11 cellular contexts compared by ENCODE assay signal in the genomic region with DNA sequence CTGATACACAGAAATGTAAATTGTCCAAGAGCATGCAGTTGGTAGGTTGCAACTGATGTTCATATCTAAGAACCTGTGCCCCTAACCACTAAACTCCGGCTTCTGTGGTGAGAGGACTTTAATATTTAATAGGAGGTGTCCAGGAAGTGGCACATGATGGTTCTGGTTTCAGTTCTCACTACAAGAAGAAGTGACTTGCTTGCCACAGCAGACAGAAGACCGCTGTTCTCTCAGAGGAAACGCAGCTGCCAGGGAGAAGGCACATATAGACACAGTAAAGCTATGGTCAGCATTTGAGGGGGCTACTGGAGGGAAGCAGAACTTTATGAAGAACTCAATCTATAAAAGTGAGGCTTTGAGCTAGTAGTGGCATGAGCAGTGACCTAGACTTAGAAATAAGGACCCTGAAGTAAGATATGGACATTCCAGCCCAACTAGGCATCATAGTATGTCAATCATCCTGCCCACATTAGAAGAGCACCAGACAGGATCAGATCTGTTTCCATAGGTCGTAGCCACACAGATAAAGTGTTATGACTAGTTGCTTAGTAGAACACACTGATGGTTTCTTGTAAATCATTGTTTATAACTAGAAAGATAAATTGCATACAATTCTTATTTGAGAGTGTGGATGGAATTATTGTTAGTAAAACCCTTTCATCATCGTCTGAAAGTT. TPM values are rescaled to one million over a fixed set of nuclear protein-coding genes. Genes with fewer than 3 reads are reported as not detected.
DNase-seq lines count a peak whose midpoint lies in the region; ATAC-seq and TF ChIP-seq lines count a peak whose summit lies in the region.
"Had no signal": no experiment of that assay in that cellular context is flagged by ENCODE, and none has a peak within 500 bp of the region (broad histone marks: within the 10 kb centered on the region; RNA-seq: fewer than 3 reads in every experiment).

No MANE protein-coding gene starts in this region.

- H3K4me3 Mint-ChIP-seq in activated CD4-positive, alpha-beta T cell treated with anti-CD3 and anti-CD28 coated beads, Interleukin-2, amount 10 ng/mL, durations not matched to agents 24 days and 14 days, result no peak overlapping the region
- H3K4me3 Mint-ChIP-seq: activated CD4-positive, alpha-beta T cell treated with anti-CD3 and anti-CD28 coated beads, Interleukin-2, amount 10 ng/mL, durations not matched to agents 7 days and 5 days had no signal

- WGBS in smooth muscle cell (ENCODE audit: low lambda C conversion rate), result 72% methylated on average over 5 of the region's 5 CpGs

- CTCF ChIA-PET in RWPE1 (lab: Yijun Ruan, JAX), result no interaction called here

- no peaks in the 10 kb centered on the region for H3K9me3 Mint-ChIP-seq in activated CD4-positive, alpha-beta T cell treated with anti-CD3 and anti-CD28 coated beads, Interleukin-2, amount 10 ng/mL, durations not matched to agents 24 days and 14 days
- H3K9me3 Mint-ChIP-seq: activated CD4-positive, alpha-beta T cell treated with anti-CD3 and anti-CD28 coated beads, Interleukin-2, amount 10 ng/mL, durations not matched to agents 7 days and 5 days had no signal

- TF ChIP-seq CTCF in OCI-LY3 (IDR thresholded peaks at IDR 0.05; ENCODE audit: low read depth, low read length) (no peak), smooth muscle cell (IDR thresholded peaks at IDR 0.05; ENCODE audit: borderline replicate concordance, insufficient read depth, poor library complexity, severe bottlenecking) (no peak), RWPE1 (conservative IDR thresholded peaks at IDR 0.05; ENCODE audit: low read depth) (no peak)

- intact Hi-C loops in activated CD4-positive, alpha-beta T cell treated with anti-CD3 and anti-CD28 coated beads, Interleukin-2, amount 10 ng/mL, durations not matched to agents 24 days and 14 days (cut with micrococcal nuclease), result no loop called here

- H3K4me3 ChIP-seq in OCI-LY3 (ENCODE audit: low read length) (peak overlapping the region; percentile 23), smooth muscle cell (no peak overlapping the region)
- H3K4me3 ChIP-seq: cardiac muscle cell, tibial nerve had no signal

- H3K36me3 Mint-ChIP-seq in activated CD4-positive, alpha-beta T cell treated with anti-CD3 and anti-CD28 coated beads, Interleukin-2, amount 10 ng/mL, durations not matched to agents 24 days and 14 days (ENCODE audit: low read depth), result no peaks in the 10 kb centered on the region

- POLR2A ChIA-PET in RWPE1 (lab: Yijun Ruan, JAX; ENCODE audit: low non-redundant PET), result no interaction called here

- H3K4me1 Mint-ChIP-seq in activated CD4-positive, alpha-beta T cell treated with anti-CD3 and anti-CD28 coated beads, Interleukin-2, amount 10 ng/mL, durations not matched to agents 24 days and 14 days, result no peaks in the 10 kb centered on the region
- H3K4me1 Mint-ChIP-seq: activated CD4-positive, alpha-beta T cell treated with anti-CD3 and anti-CD28 coated beads, Interleukin-2, amount 10 ng/mL, durations not matched to agents 7 days and 5 days had no signal

- H4K20me1 ChIP-seq in OCI-LY3 (ENCODE audit: insufficient read depth, low read length) (no peaks in the 10 kb centered on the region), smooth muscle cell (ENCODE audit: low read depth) (no peaks in the 10 kb centered on the region)

- H2AFZ ChIP-seq in OCI-LY3 (ENCODE audit: low read depth, low read length) (0 out of 2 replicates have a peak overlapping the region, but pooled peaks have one; percentile 33), smooth muscle cell (ENCODE audit: low read depth) (peak overlapping the region; percentile 21)

- H3K9ac ChIP-seq in OCI-LY3 (ENCODE audit: low read length) (peak overlapping the region; percentile 43; the same call in 1 of the 2 replicates), smooth muscle cell (ENCODE audit: low read depth) (no peak overlapping the region)

- ATAC-seq in GM19395 (IDR thresholded peaks at IDR 0.05; ENCODE audit: unreplicated experiment) (peak; percentile 97), HG03039 (IDR thresholded peaks at IDR 0.05; ENCODE audit: unreplicated experiment) (peak; percentile 49)

- no peaks in the 10 kb centered on the region for H3K79me2 ChIP-seq in OCI-LY3 (ENCODE audit: low read length)
- H3K79me2 ChIP-seq in smooth muscle cell (ENCODE audit: low read depth), result no peaks in the 10 kb centered on the region

- H3K27me3 ChIP-seq in OCI-LY3 (ENCODE audit: low read depth, low read length) (no peaks in the 10 kb centered on the region), smooth muscle cell (ENCODE audit: low read depth) (no peaks in the 10 kb centered on the region)
- H3K27me3 ChIP-seq: cardiac muscle cell, tibial nerve had no signal

- peaks cover 48% of the 10 kb centered on the region for H3K4me1 ChIP-seq in OCI-LY3 (ENCODE audit: low read length)
- H3K4me1 ChIP-seq in smooth muscle cell (ENCODE audit: low read depth), result no peaks in the 10 kb centered on the region
- H3K4me1 ChIP-seq: tibial nerve had no signal

- H3K27ac Mint-ChIP-seq in activated CD4-positive, alpha-beta T cell treated with anti-CD3 and anti-CD28 coated beads, Interleukin-2, amount 10 ng/mL, durations not matched to agents 24 days and 14 days, result no peak overlapping the region
- H3K27ac Mint-ChIP-seq: activated CD4-positive, alpha-beta T cell treated with anti-CD3 and anti-CD28 coated beads, Interleukin-2, amount 10 ng/mL, durations not matched to agents 7 days and 5 days had no signal

- H3K4me2 ChIP-seq in OCI-LY3 (ENCODE audit: low read length) (peak overlapping the region; percentile 69), smooth muscle cell (peak overlapping the region; percentile 12)

- peaks cover 22% of the 10 kb centered on the region for H3K27me3 Mint-ChIP-seq in activated CD4-positive, alpha-beta T cell treated with anti-CD3 and anti-CD28 coated beads, Interleukin-2, amount 10 ng/mL, durations not matched to agents 24 days and 14 days

- no peaks in the 10 kb centered on the region for H3K9me3 ChIP-seq in OCI-LY3 (ENCODE audit: insufficient read depth, low read length)
- no peaks in the 10 kb centered on the region for H3K9me3 ChIP-seq in smooth muscle cell (replicated peaks; ENCODE audit: low read depth)
- H3K9me3 ChIP-seq: tibial nerve had no signal

- peak overlapping the region; percentile 83 for H3K27ac ChIP-seq in OCI-LY3 (ENCODE audit: low read length)
- H3K27ac ChIP-seq in smooth muscle cell (ENCODE audit: low read depth), result no peak overlapping the region
- no peak overlapping the region for H3K27ac ChIP-seq in RWPE1
- H3K27ac ChIP-seq: cardiac muscle cell, tibial nerve had no signal

- DNase-seq in smooth muscle cell (lab: John Stamatoyannopoulos, UW; ENCODE audit: unreplicated experiment), result no peak
- no peak for DNase-seq in RWPE1 (ENCODE audit: low spot score)
- no peak for DNase-seq in activated CD4-positive, alpha-beta T cell treated with anti-CD3 and anti-CD28 coated beads, Interleukin-2, amount 10 ng/mL, durations not matched to agents 24 days and 14 days
- DNase-seq in COLO668 (lab: John Stamatoyannopoulos, UW; ENCODE audit: unreplicated experiment), result no peak
- DNase-seq: activated CD4-positive, alpha-beta T cell treated with anti-CD3 and anti-CD28 coated beads, Interleukin-2, amount 10 ng/mL, durations not matched to agents 7 days and 5 days; NCI-H1417 had no signal

- H3F3A ChIP-seq in smooth muscle cell (ENCODE audit: low read depth), result no peaks in the 10 kb centered on the region

- H3K36me3 ChIP-seq in OCI-LY3 (replicated peaks; ENCODE audit: low read depth, low read length) (no peaks in the 10 kb centered on the region), smooth muscle cell (ENCODE audit: low read depth) (no peaks in the 10 kb centered on the region)
- H3K36me3 ChIP-seq: cardiac muscle cell, tibial nerve had no signal

RNA-seq across cellular contexts. Expression of gene DAB2, which starts 36.4 kb away (rescaled TPM):
- 95.0 and 105 TPM in 2 replicates for total RNA-seq in smooth muscle cell
- 81.4 and 87.2 TPM in 2 replicates for polyA plus RNA-seq in smooth muscle cell
- not detected in 2 replicates for total RNA-seq in activated CD4-positive, alpha-beta T cell treated with anti-CD3 and anti-CD28 coated beads, Interleukin-2, amount 10 ng/mL, durations not matched to agents 24 days and 14 days
- total RNA-seq: activated CD4-positive, alpha-beta T cell treated with anti-CD3 and anti-CD28 coated beads, Interleukin-2, amount 10 ng/mL, durations not matched to agents 7 days and 5 days had no signal

Comparison
In these comparisons a context has a peak if more than half of its experiments do, and no peak if none do; other contexts are left out.
1. RNA of gene DAB2, which starts 36.4 kb away (total RNA-seq): 95.0 to 105 TPM in smooth muscle cell; not detected in activated CD4-positive, alpha-beta T cell treated with anti-CD3 and anti-CD28 coated beads, Interleukin-2, amount 10 ng/mL, durations not matched to agents 24 days and 14 days; every median in the first group is over 10 times any median in the second.